In the genomic region with DNA sequence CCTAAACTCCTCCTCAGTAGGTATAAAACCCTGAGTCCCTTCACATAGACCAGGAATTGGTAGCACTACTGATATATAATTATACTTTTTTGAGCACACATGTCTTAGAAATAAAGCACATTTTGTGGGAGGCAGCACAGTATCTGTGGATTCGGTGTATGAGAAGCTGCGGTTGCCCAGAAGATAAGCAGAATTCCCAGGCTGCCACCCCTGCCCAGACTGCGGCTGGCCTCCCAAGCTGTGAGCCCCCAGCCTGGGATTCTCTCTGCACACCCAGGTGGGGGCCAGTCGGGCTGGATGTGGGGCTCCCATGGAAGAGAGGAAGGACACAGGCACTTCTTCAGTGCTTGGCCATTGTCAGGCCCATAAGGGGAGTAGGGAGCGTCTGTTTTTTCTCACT, we compare ENCODE assay signal across 21 cellular contexts. TPM values are rescaled to one million over a fixed set of nuclear protein-coding genes. Genes with fewer than 3 reads are reported as not detected.
"Had no signal": no experiment of that assay in that cellular context is flagged by ENCODE, and none has a peak within 500 bp of the region (broad histone marks: within the 10 kb centered on the region; RNA-seq: fewer than 3 reads in every experiment).

No MANE protein-coding gene starts in this region.

- H3K27me3 ChIP-seq: SJSA1 had no signal

- H3K27me3 Mint-ChIP-seq: IgD-negative memory B cell had no signal

- ATAC-seq: K562 had no signal

- H3K9me3 ChIP-seq: SJSA1 had no signal

- H3K36me3 ChIP-seq: SJSA1 had no signal

- H3K4me3 ChIP-seq: K562, SJSA1 had no signal

- H3K4me3 Mint-ChIP-seq: IgD-negative memory B cell had no signal

- DNase-seq: Kasumi-1, MM.1S, NCI-H1092 treated with DMSO at 0.1 percent for 48 hours, NCI-H1436, NCI-H187, NCI-H2029, NCI-H2081 treated with DMSO at 0.1 percent for 48 hours, NCI-H2171, NCI-H226, NCI-H446, NCI-H510A, NCI-H524 treated with DMSO at 0.1 percent for 48 hours, NCI-H69, NCI-H774, Right ventricle myocardium superior, RPMI8226, SIG-M5 had no signal

- H3K27ac ChIP-seq: KMS-11, SJSA1 had no signal

- H3K27ac Mint-ChIP-seq: IgD-negative memory B cell had no signal

RNA-seq across cellular contexts. Expression of gene ANGPTL2, which starts 25.6 kb away (rescaled TPM):
- total RNA-seq: K562 had no signal
